In genomic region chr1:27001570-27002360, GRCh38 we compare ENCODE assay signal across 1 cellular context.
TF ChIP-seq lines count a peak whose summit lies in the region.

No MANE protein-coding gene starts in this region.

TF ChIP-seq in SK-N-SH, 30 proteins besides CTCF, POLR2A, EP300 and RAD21 (continued from another document):
- no peak for TF ChIP-seq REST (IDR thresholded peaks at IDR 0.05; ENCODE audit: low read depth, low read length)
- no peak for TF ChIP-seq TCF12 (IDR thresholded peaks at IDR 0.05)
- TF ChIP-seq USF1 (IDR thresholded peaks at IDR 0.05; ENCODE audit: borderline replicate concordance, low read depth), result no peak
- TF ChIP-seq RFX5 (IDR thresholded peaks at IDR 0.05; ENCODE audit: low read length), result no peak
